Comparison of ENCODE assay signal across 16 cellular contexts in genomic region chr3:112557980-112558379, GRCh38. TPM values are rescaled to one million over a fixed set of nuclear protein-coding genes. Genes with fewer than 3 reads are reported as not detected.
DNase-seq lines count a peak whose midpoint lies in the region; ATAC-seq and FAIRE-seq lines count a peak whose summit lies in the region.
"Had no signal": no experiment of that assay in that cellular context is flagged by ENCODE, and none has a peak within 500 bp of the region (broad histone marks: within the 10 kb centered on the region; RNA-seq: fewer than 3 reads in every experiment).

No MANE protein-coding gene starts in this region.

- peak overlapping the region in 1 of 11 experiments; percentile 26; a peak in 1 of 22 replicates for H3K9ac ChIP-seq in BLaER1 treated with 17β-estradiol and CSF1 and Interleukin-3, amounts not matched to agents 10 nM and 100 nM

- FAIRE-seq in GM18507 (lab: Jason Lieb, UNC) = peak; percentile 24

- no peaks in the 10 kb centered on the region for H3K27me3 ChIP-seq in BLaER1 treated with 17β-estradiol and CSF1 and Interleukin-3, amounts not matched to agents 10 nM and 100 nM
- H3K27me3 ChIP-seq: BE2C, SJCRH30 had no signal

- peaks cover 45% of the 10 kb centered on the region for H3K4me1 Mint-ChIP-seq in activated T-helper 2 cell treated with anti-CD3 and anti-CD28 coated beads, Interferon-gamma antibody, Interleukin-2, Interleukin-4, amounts not matched to agents 10 μg/mL and 5 μg/mL and 100 μg/mL, durations not matched to agents 14 hours and 24 hours and 36 hours (ENCODE audit: low read depth)

- peak overlapping the region; percentile 4 for H3K27ac Mint-ChIP-seq in activated T-helper 2 cell treated with anti-CD3 and anti-CD28 coated beads, Interferon-gamma antibody, Interleukin-2, Interleukin-4, amounts not matched to agents 10 μg/mL and 5 μg/mL and 100 μg/mL, durations not matched to agents 14 hours and 24 hours and 36 hours

- peaks cover 0 to 51% (median 22%) of the 10 kb centered on the region in 11 experiments; a peak in 11 of 22 replicates for H4K20me1 ChIP-seq in BLaER1 treated with 17β-estradiol and CSF1 and Interleukin-3, amounts not matched to agents 10 nM and 100 nM

- H3K9me3 ChIP-seq in BLaER1 treated with 17β-estradiol and CSF1 and Interleukin-3, amounts not matched to agents 10 nM and 100 nM (replicated peaks in 1 of 11) = peaks cover 0 to 9% (median 7%) of the 10 kb centered on the region in 11 experiments; a peak in 9 of 22 replicates
- H3K9me3 ChIP-seq: BE2C, SJCRH30 had no signal

- intact Hi-C loops in activated T-helper 2 cell treated with anti-CD3 and anti-CD28 coated beads, Interferon-gamma antibody, Interleukin-2, Interleukin-4, amounts not matched to agents 10 μg/mL and 5 μg/mL and 100 μg/mL, durations not matched to agents 14 hours and 24 hours and 36 hours (cut with micrococcal nuclease) = no loop called here
- intact Hi-C loops in Right ventricle myocardium inferior (cut with DNase I) = no loop called here

- peaks cover 6 to 34% (median 18%) of the 10 kb centered on the region in 11 experiments for H3K36me3 ChIP-seq in BLaER1 treated with 17β-estradiol and CSF1 and Interleukin-3, amounts not matched to agents 10 nM and 100 nM
- H3K36me3 ChIP-seq: BE2C had no signal

- no peaks in the 10 kb centered on the region for H3K27me3 Mint-ChIP-seq in activated T-helper 2 cell treated with anti-CD3 and anti-CD28 coated beads, Interferon-gamma antibody, Interleukin-2, Interleukin-4, amounts not matched to agents 10 μg/mL and 5 μg/mL and 100 μg/mL, durations not matched to agents 14 hours and 24 hours and 36 hours (ENCODE audit: low read depth)

- peak overlapping the region in 3 of 10 experiments; percentile 38 to 90 (median 79); a peak in 5 of 20 replicates for H3K4me3 ChIP-seq in BLaER1 treated with 17β-estradiol and CSF1 and Interleukin-3, amounts not matched to agents 10 nM and 100 nM
- H3K4me3 ChIP-seq: SJCRH30 had no signal

- ATAC-seq in Right ventricle myocardium inferior = no peak

- peaks cover 49% of the 10 kb centered on the region for H3K36me3 Mint-ChIP-seq in activated T-helper 2 cell treated with anti-CD3 and anti-CD28 coated beads, Interferon-gamma antibody, Interleukin-2, Interleukin-4, amounts not matched to agents 10 μg/mL and 5 μg/mL and 100 μg/mL, durations not matched to agents 14 hours and 24 hours and 36 hours (ENCODE audit: low read depth)

- H3K4me1 ChIP-seq in BLaER1 treated with 17β-estradiol and CSF1 and Interleukin-3, amounts not matched to agents 10 nM and 100 nM = peaks cover 22 to 70% (median 61%) of the 10 kb centered on the region in 10 experiments
- H3K4me1 ChIP-seq: BE2C, SJCRH30 had no signal

- DNase-seq in GM18507 (ENCODE audit: extremely low spot score, insufficient read length, low read depth) = no peak
- DNase-seq in NOMO-1 (lab: John Stamatoyannopoulos, UW; ENCODE audit: unreplicated experiment in 2 of 2) = peak; percentile 48 to 88
- no peak for DNase-seq in activated T-helper 2 cell treated with anti-CD3 and anti-CD28 coated beads, Interferon-gamma antibody, Interleukin-2, Interleukin-4, amounts not matched to agents 10 μg/mL and 5 μg/mL and 100 μg/mL, durations not matched to agents 14 hours and 24 hours and 36 hours (ENCODE audit: low spot score)
- no peak for DNase-seq in effector CD4-positive, alpha-beta T cell
- DNase-seq in activated naive CD4-positive, alpha-beta T cell (lab: John Stamatoyannopoulos, UW) = no peak
- no peak for DNase-seq in Right ventricle myocardium inferior (ENCODE audit: missing footprints)
- DNase-seq: ACHN, BE2C, DMS153, HCEC 1CT, NCI-H1092, NCI-H2227 treated with DMSO at 0.1 percent for 48 hours, NCI-H526, SJCRH30, T-helper 1 cell had no signal

- peaks cover 2% of the 10 kb centered on the region for H3K9me3 Mint-ChIP-seq in activated T-helper 2 cell treated with anti-CD3 and anti-CD28 coated beads, Interferon-gamma antibody, Interleukin-2, Interleukin-4, amounts not matched to agents 10 μg/mL and 5 μg/mL and 100 μg/mL, durations not matched to agents 14 hours and 24 hours and 36 hours

- peak overlapping the region in 3 of 11 experiments; percentile 31 to 93 (median 47); a peak in 5 of 22 replicates for H3K27ac ChIP-seq in BLaER1 treated with 17β-estradiol and CSF1 and Interleukin-3, amounts not matched to agents 10 nM and 100 nM
- H3K27ac ChIP-seq: SJCRH30 had no signal

- H3K4me3 Mint-ChIP-seq in activated T-helper 2 cell treated with anti-CD3 and anti-CD28 coated beads, Interferon-gamma antibody, Interleukin-2, Interleukin-4, amounts not matched to agents 10 μg/mL and 5 μg/mL and 100 μg/mL, durations not matched to agents 14 hours and 24 hours and 36 hours (ENCODE audit: low read depth) = no peak overlapping the region

- peak overlapping the region in 7 of 11 experiments; percentile 36 to 97 (median 93); a peak in 13 of 22 replicates for H3K4me2 ChIP-seq in BLaER1 treated with 17β-estradiol and CSF1 and Interleukin-3, amounts not matched to agents 10 nM and 100 nM

RNA-seq across cellular contexts. Expression of gene ATG3, which starts 3.8 kb away (rescaled TPM):
- total RNA-seq in activated T-helper 2 cell treated with anti-CD3 and anti-CD28 coated beads, Interferon-gamma antibody, Interleukin-2, Interleukin-4, amounts not matched to agents 10 μg/mL and 5 μg/mL and 100 μg/mL, durations not matched to agents 14 hours and 24 hours and 36 hours = 61.1 and 61.6 TPM in 2 replicates
- 38.2 TPM for total RNA-seq in Right ventricle myocardium inferior

RNA-seq across cellular contexts. Expression of gene SLC35A5, which starts 3.9 kb away (rescaled TPM):
- 12.6 and 17.8 TPM in 2 replicates for total RNA-seq in activated T-helper 2 cell treated with anti-CD3 and anti-CD28 coated beads, Interferon-gamma antibody, Interleukin-2, Interleukin-4, amounts not matched to agents 10 μg/mL and 5 μg/mL and 100 μg/mL, durations not matched to agents 14 hours and 24 hours and 36 hours
- 14.6 TPM for total RNA-seq in Right ventricle myocardium inferior

RNA-seq across cellular contexts. Expression of gene BTLA, which starts 58.7 kb away (rescaled TPM):
- 31.1 and 35.7 TPM in 2 replicates for total RNA-seq in activated T-helper 2 cell treated with anti-CD3 and anti-CD28 coated beads, Interferon-gamma antibody, Interleukin-2, Interleukin-4, amounts not matched to agents 10 μg/mL and 5 μg/mL and 100 μg/mL, durations not matched to agents 14 hours and 24 hours and 36 hours
- 0.14 TPM for total RNA-seq in Right ventricle myocardium inferior
- total RNA-seq: SJCRH30 had no signal

Comparison
In these comparisons a context has a peak if more than half of its experiments do, and no peak if none do; other contexts are left out.
1. DNase-seq: peak in NOMO-1 (2 of 2); none in GM18507 (single experiment), activated T-helper 2 cell treated with anti-CD3 and anti-CD28 coated beads, Interferon-gamma antibody, Interleukin-2, Interleukin-4, amounts not matched to agents 10 μg/mL and 5 μg/mL and 100 μg/mL, durations not matched to agents 14 hours and 24 hours and 36 hours (single experiment), effector CD4-positive, alpha-beta T cell (single experiment), activated naive CD4-positive, alpha-beta T cell (0 of 4) and Right ventricle myocardium inferior (single experiment).
2. RNA of gene BTLA, which starts 58.7 kb away (total RNA-seq): 31.1 to 35.7 TPM in activated T-helper 2 cell treated with anti-CD3 and anti-CD28 coated beads, Interferon-gamma antibody, Interleukin-2, Interleukin-4, amounts not matched to agents 10 μg/mL and 5 μg/mL and 100 μg/mL, durations not matched to agents 14 hours and 24 hours and 36 hours; 0.14 TPM in Right ventricle myocardium inferior (single experiment); every median in the first group is over 10 times any median in the second.